In genomic region chr1:165896277-165896676, GRCh38 we compare ENCODE assay signal across 11 cellular contexts.
DNase-seq lines count a peak whose midpoint lies in the region; ATAC-seq and TF ChIP-seq lines count a peak whose summit lies in the region.
"Had no signal": no experiment of that assay in that cellular context is flagged by ENCODE, and none has a peak within 500 bp of the region (broad histone marks: within the 10 kb centered on the region; RNA-seq: fewer than 3 reads in every experiment).

No MANE protein-coding gene starts in this region.

- intact Hi-C loops in psoas muscle (cut with DNase I) = loop anchor here in 1 of 2 donors (5.0 kb wide), 2 partner anchors 39 to 54 kb away; no protein-coding TSS in a partner anchor

- H3K4me3 ChIP-seq in psoas muscle = no peak overlapping the region
- H3K4me3 ChIP-seq: neural progenitor cell had no signal

- H3K27ac ChIP-seq in psoas muscle = peak overlapping the region; percentile 93
- H3K27ac ChIP-seq: neural progenitor cell had no signal

- H3K36me3 ChIP-seq in psoas muscle (ENCODE audit: insufficient read depth in 1 of 2, low read depth in 1 of 2) = peaks cover 3 to 28% of the 10 kb centered on the region in 2 donors
- H3K36me3 ChIP-seq: neural progenitor cell had no signal

- H3K27me3 ChIP-seq in psoas muscle (ENCODE audit: insufficient read depth in 3 of 3, low read length in 2 of 3) = no peaks in the 10 kb centered on the region
- H3K27me3 ChIP-seq: neural progenitor cell had no signal

- DNase-seq in Daoy (ENCODE audit: low read depth) (peak; percentile 90), fibroblast of peridontal ligament (ENCODE audit: extremely low read depth) (peak; percentile 96), psoas muscle (peak; percentile 69 to 74), HT-29 (ENCODE audit: low spot score) (no peak), hippocampal formation (lab: John Stamatoyannopoulos, UW) (no peak), NCI-H2081 treated with DMSO at 0.1 percent for 48 hours (lab: John Stamatoyannopoulos, UW) (no peak), NCI-H446 (lab: John Stamatoyannopoulos, UW) (no peak)
- DNase-seq: NCI-H1417 had no signal

- H3K9me3 ChIP-seq in psoas muscle = no peaks in the 10 kb centered on the region

- 54 to 60% (median 55%) methylated on average over 10 of the region's 10 CpGs for WGBS in psoas muscle, 3 donors

- H3K4me1 ChIP-seq in psoas muscle = peaks cover 42% of the 10 kb centered on the region
- H3K4me1 ChIP-seq: neural progenitor cell had no signal

- no peak for TF ChIP-seq CTCF in psoas muscle (IDR thresholded peaks at IDR 0.05)

- peak; percentile 67 for ATAC-seq in SK-N-SH treated with all-trans-retinoic acid at 6 μM for 48 hours
- peak; percentile 85 to 95 (median 90) for ATAC-seq in psoas muscle
- ATAC-seq: Panc1 had no signal

TF ChIP-seq in SK-N-SH treated with all-trans-retinoic acid at 6 μM for 48 hours, 23 proteins besides CTCF, POLR2A, EP300 and RAD21:
- TF ChIP-seq CSDC2 (CRISPR knock-in tag; IDR thresholded peaks at IDR 0.05) (no peak), OSR1 (CRISPR knock-in tag; IDR thresholded peaks at IDR 0.05) (no peak), GLIS3 (CRISPR knock-in tag; IDR thresholded peaks at IDR 0.05) (no peak), POU6F1 (CRISPR knock-in tag; IDR thresholded peaks at IDR 0.05; ENCODE audit: borderline replicate concordance, low read depth) (no peak), ZC3H10 (CRISPR knock-in tag; IDR thresholded peaks at IDR 0.05) (no peak)

Comparison
In these comparisons a context has a peak if more than half of its experiments do, and no peak if none do; other contexts are left out.
1. DNase-seq: peak in Daoy (single experiment), fibroblast of peridontal ligament (single experiment) and psoas muscle (2 of 2); none in HT-29 (single experiment), hippocampal formation (0 of 2), NCI-H2081 treated with DMSO at 0.1 percent for 48 hours (single experiment) and NCI-H446 (0 of 2).